Comparison of ENCODE assay signal across 19 cellular contexts in the genomic region with DNA sequence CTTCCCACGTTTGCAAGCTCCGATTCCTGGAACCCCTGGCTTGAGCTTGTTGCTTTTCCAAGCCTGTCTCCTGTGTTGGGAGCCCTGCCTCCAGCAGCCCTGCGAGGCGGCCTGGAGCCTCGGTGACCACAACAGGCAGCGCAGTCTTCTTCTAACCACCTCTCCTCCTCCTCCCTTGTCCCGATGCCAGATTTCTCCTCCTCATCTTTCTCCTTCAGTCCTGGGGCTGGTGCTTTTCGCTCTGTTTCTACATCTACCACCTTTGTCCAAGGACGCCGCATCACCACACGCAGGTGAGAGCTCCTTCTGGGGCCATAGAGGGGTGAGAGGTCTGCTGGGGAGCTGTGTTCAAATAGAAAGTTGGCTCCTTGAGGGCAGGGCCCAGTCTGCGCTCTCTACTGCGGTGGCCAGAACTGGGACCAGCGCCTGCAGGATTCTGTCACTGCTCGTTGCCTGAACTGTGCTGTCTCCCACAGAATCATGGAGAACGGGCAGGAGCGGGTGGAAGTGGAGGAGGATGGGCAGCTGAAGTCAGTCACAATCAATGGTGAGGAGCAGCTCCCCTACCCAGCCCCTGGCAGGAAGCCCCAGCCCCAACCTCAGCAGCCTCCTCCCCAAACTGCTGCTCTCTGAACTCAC. TPM values are rescaled to one million over a fixed set of nuclear protein-coding genes. Genes with fewer than 3 reads are reported as not detected.
DNase-seq lines count a peak whose midpoint lies in the region; TF ChIP-seq lines count a peak whose summit lies in the region.
"Had no signal": no experiment of that assay in that cellular context is flagged by ENCODE, and none has a peak within 500 bp of the region (broad histone marks: within the 10 kb centered on the region; RNA-seq: fewer than 3 reads in every experiment).

No MANE protein-coding gene starts in this region.

- 87 to 94% (median 90%) methylated on average over 16 to 17 of the region's 17 CpGs for WGBS in spleen, 5 donors

- no peak overlapping the region for H3K4me3 ChIP-seq in CD4-positive, alpha-beta memory T cell (ENCODE audit: low read length in 2 of 2)
- H3K4me3 ChIP-seq in spleen, result no peak overlapping the region
- H3K4me3 ChIP-seq: A549, GM12878, GM23338, heart right ventricle, tibial artery had no signal

- no peak for DNase-seq in activated CD4-positive, alpha-beta memory T cell treated with anti-CD3 and anti-CD28 coated beads, Interleukin-2, amount 10 ng/mL, durations not matched to agents 7 days and 5 days
- no peak for DNase-seq in activated CD4-positive, alpha-beta memory T cell treated with anti-CD3 and anti-CD28 coated beads for 36 hours
- peak in 1 of 5 donors; percentile 18 for DNase-seq in CD4-positive, alpha-beta memory T cell
- DNase-seq in spleen (no peak), NCI-H2081 (lab: John Stamatoyannopoulos, UW) (no peak), NCI-H510A (lab: John Stamatoyannopoulos, UW) (no peak)
- DNase-seq in activated CD4-positive, CD25-positive, alpha-beta regulatory T cell (lab: John Stamatoyannopoulos, UW), result no peak
- DNase-seq: heart right ventricle, Karpas-422, mesenchymal stem cell, NCI-H1105, tibial artery had no signal

- TF ChIP-seq CTCF in spleen (IDR thresholded peaks at IDR 0.05 in 8 of 11, conservative IDR thresholded peaks at IDR 0.05 in 3 of 11), result no peak

- no peaks in the 10 kb centered on the region for H3K9me3 Mint-ChIP-seq in activated CD4-positive, alpha-beta memory T cell treated with anti-CD3 and anti-CD28 coated beads, Interleukin-2, amount 10 ng/mL, durations not matched to agents 7 days and 5 days
- H3K9me3 Mint-ChIP-seq in activated CD4-positive, alpha-beta memory T cell treated with anti-CD3 and anti-CD28 coated beads for 36 hours, result no peaks in the 10 kb centered on the region
- no peaks in the 10 kb centered on the region for H3K9me3 Mint-ChIP-seq in CD4-positive, alpha-beta memory T cell
- H3K9me3 Mint-ChIP-seq: GM23338 had no signal

- peaks cover 34% of the 10 kb centered on the region for H3K36me3 Mint-ChIP-seq in activated CD4-positive, alpha-beta memory T cell treated with anti-CD3 and anti-CD28 coated beads, Interleukin-2, amount 10 ng/mL, durations not matched to agents 7 days and 5 days (ENCODE audit: low read depth)
- peaks cover 27% of the 10 kb centered on the region for H3K36me3 Mint-ChIP-seq in activated CD4-positive, alpha-beta memory T cell treated with anti-CD3 and anti-CD28 coated beads for 36 hours
- peaks cover 34 to 63% of the 10 kb centered on the region in 2 donors for H3K36me3 Mint-ChIP-seq in CD4-positive, alpha-beta memory T cell

- H3K27me3 ChIP-seq in CD4-positive, alpha-beta memory T cell (ENCODE audit: insufficient read depth, low read length), result no peaks in the 10 kb centered on the region
- no peaks in the 10 kb centered on the region for H3K27me3 ChIP-seq in spleen (replicated peaks in 1 of 7)
- H3K27me3 ChIP-seq: heart right ventricle, neutrophil, tibial artery had no signal

- POLR2A ChIA-PET in activated CD4-positive, alpha-beta memory T cell treated with anti-CD3 and anti-CD28 coated beads, Interleukin-2, amount 10 ng/mL, durations not matched to agents 7 days and 5 days (lab: Charles Lee), result interaction anchor here (1.4 to 8.1 kb wide), 3 partner anchors 10 to 54 kb away, joined by 3 to 131 read pairs (median 69); a partner anchor contains a TSS
- POLR2A ChIA-PET in activated CD4-positive, alpha-beta memory T cell treated with anti-CD3 and anti-CD28 coated beads for 36 hours (lab: Charles Lee), result interaction anchor here (4.0 to 6.5 kb wide), 2 partner anchors 11 to 30 kb away, joined by 13 to 85 read pairs; a partner anchor contains a TSS
- POLR2A ChIA-PET in CD4-positive, alpha-beta memory T cell (lab: Charles Lee; ENCODE audit: partially characterized antibody), result interaction anchor here (0.6 to 10.9 kb wide), 6 partner anchors 9 to 52 kb away, joined by 3 to 338 read pairs (median 38); a partner anchor contains a TSS

- H3K36me3 ChIP-seq in CD4-positive, alpha-beta memory T cell (ENCODE audit: insufficient read depth, low read length), result peaks cover 53% of the 10 kb centered on the region
- H3K36me3 ChIP-seq in spleen, result peaks cover 0 to 67% (median 49%) of the 10 kb centered on the region in 6 donors

- no peaks in the 10 kb centered on the region for H3K27me3 Mint-ChIP-seq in activated CD4-positive, alpha-beta memory T cell treated with anti-CD3 and anti-CD28 coated beads, Interleukin-2, amount 10 ng/mL, durations not matched to agents 7 days and 5 days
- H3K27me3 Mint-ChIP-seq in activated CD4-positive, alpha-beta memory T cell treated with anti-CD3 and anti-CD28 coated beads for 36 hours, result no peaks in the 10 kb centered on the region
- H3K27me3 Mint-ChIP-seq in CD4-positive, alpha-beta memory T cell, result no peaks in the 10 kb centered on the region

- peaks cover 31% of the 10 kb centered on the region for H3K4me1 ChIP-seq in CD4-positive, alpha-beta memory T cell (ENCODE audit: insufficient read depth, low read length)
- peaks cover 20 to 78% (median 43%) of the 10 kb centered on the region in 6 donors for H3K4me1 ChIP-seq in spleen

- TF ChIP-seq POLR2A in spleen (IDR thresholded peaks at IDR 0.05), result no peak

- H3K27ac ChIP-seq in CD4-positive, alpha-beta memory T cell (ENCODE audit: low read depth, low read length), result no peak overlapping the region
- peak overlapping the region; percentile 100 for H3K27ac ChIP-seq in cingulate gyrus (ENCODE audit: low read depth, low read length)
- H3K27ac ChIP-seq in spleen, result peak overlapping the region in 6 of 8 donors; percentile 20 to 58 (median 44)
- H3K27ac ChIP-seq: A549, neutrophil had no signal

- H3K4me3 Mint-ChIP-seq in activated CD4-positive, alpha-beta memory T cell treated with anti-CD3 and anti-CD28 coated beads, Interleukin-2, amount 10 ng/mL, durations not matched to agents 7 days and 5 days, result no peak overlapping the region
- no peak overlapping the region for H3K4me3 Mint-ChIP-seq in activated CD4-positive, alpha-beta memory T cell treated with anti-CD3 and anti-CD28 coated beads for 36 hours
- peak overlapping the region in 1 of 8 donors; percentile 25 for H3K4me3 Mint-ChIP-seq in CD4-positive, alpha-beta memory T cell
- H3K4me3 Mint-ChIP-seq: GM23338 had no signal

- peak overlapping the region; percentile 16 for H3K27ac Mint-ChIP-seq in activated CD4-positive, alpha-beta memory T cell treated with anti-CD3 and anti-CD28 coated beads, Interleukin-2, amount 10 ng/mL, durations not matched to agents 7 days and 5 days
- H3K27ac Mint-ChIP-seq in activated CD4-positive, alpha-beta memory T cell treated with anti-CD3 and anti-CD28 coated beads for 36 hours, result no peak overlapping the region
- peak overlapping the region in 5 of 7 donors; percentile 2 to 87 (median 57) for H3K27ac Mint-ChIP-seq in CD4-positive, alpha-beta memory T cell
- H3K27ac Mint-ChIP-seq: GM23338 had no signal

- intact Hi-C loops in activated CD4-positive, alpha-beta memory T cell treated with anti-CD3 and anti-CD28 coated beads for 36 hours (cut with micrococcal nuclease), result no loop called here
- intact Hi-C loops in CD4-positive, alpha-beta memory T cell (cut with micrococcal nuclease), result no loop called here
- intact Hi-C loops in spleen (cut with DNase I; ENCODE audit: low total_unique reads), result no loop called here

- H3K9me3 ChIP-seq in CD4-positive, alpha-beta memory T cell (ENCODE audit: control insufficient read depth in 1 of 2, low read length in 2 of 2), result no peaks in the 10 kb centered on the region
- H3K9me3 ChIP-seq in spleen, result no peaks in the 10 kb centered on the region
- H3K9me3 ChIP-seq: A549, heart right ventricle, neutrophil, tibial artery had no signal

- H3K4me1 Mint-ChIP-seq in activated CD4-positive, alpha-beta memory T cell treated with anti-CD3 and anti-CD28 coated beads, Interleukin-2, amount 10 ng/mL, durations not matched to agents 7 days and 5 days, result peaks cover 33% of the 10 kb centered on the region
- peaks cover 33% of the 10 kb centered on the region for H3K4me1 Mint-ChIP-seq in activated CD4-positive, alpha-beta memory T cell treated with anti-CD3 and anti-CD28 coated beads for 36 hours (ENCODE audit: low read depth)
- H3K4me1 Mint-ChIP-seq in CD4-positive, alpha-beta memory T cell, result peaks cover 9 to 42% (median 33%) of the 10 kb centered on the region in 4 donors

- CTCF ChIA-PET in activated CD4-positive, alpha-beta memory T cell treated with anti-CD3 and anti-CD28 coated beads, Interleukin-2, amount 10 ng/mL, durations not matched to agents 7 days and 5 days (lab: Charles Lee), result interaction anchor here (0.6 to 11.9 kb wide), 4 partner anchors 10 to 125 kb away, joined by 4 to 206 read pairs (median 18); a partner anchor contains a TSS
- CTCF ChIA-PET in activated CD4-positive, alpha-beta memory T cell treated with anti-CD3 and anti-CD28 coated beads for 36 hours (lab: Charles Lee), result interaction anchor here (0.9 to 14.1 kb wide), 3 partner anchors 10 to 16 kb away, joined by 3 to 252 read pairs (median 4); no protein-coding TSS in a partner anchor
- CTCF ChIA-PET in CD4-positive, alpha-beta memory T cell (lab: Charles Lee; ENCODE audit: partially characterized antibody), result interaction anchor here (1.0 to 14.0 kb wide), 4 partner anchors 10 to 123 kb away, joined by 3 to 208 read pairs (median 9); no protein-coding TSS in a partner anchor

RNA-seq across cellular contexts. Expression of a gene that starts 3.9 kb away (rescaled TPM):
- 10 to 100 TPM; 57.0 to 59.7 TPM for total RNA-seq in activated CD4-positive, alpha-beta memory T cell treated with anti-CD3 and anti-CD28 coated beads, Interleukin-2, amount 10 ng/mL, durations not matched to agents 7 days and 5 days
- 10 to 100 TPM; 37.3 to 39.1 TPM for total RNA-seq in activated CD4-positive, alpha-beta memory T cell treated with anti-CD3 and anti-CD28 coated beads for 36 hours
- total RNA-seq in CD4-positive, alpha-beta memory T cell, result 100 to 1,000 TPM; 110 to 117 TPM
- 1 to 10 TPM; 4.1 to 6.8 TPM for polyA plus RNA-seq in CD4-positive, alpha-beta memory T cell
- total RNA-seq in spleen, result 10 to 100 TPM; 35.0 to 64.4 (median 54.0) TPM
- 10 to 100 TPM; 31.4 to 67.2 (median 43.2) TPM for polyA plus RNA-seq in spleen

RNA-seq across cellular contexts. Expression of a gene that starts 26.1 kb away (rescaled TPM):
- under 1 TPM; 0.28 to 0.33 TPM for total RNA-seq in activated CD4-positive, alpha-beta memory T cell treated with anti-CD3 and anti-CD28 coated beads, Interleukin-2, amount 10 ng/mL, durations not matched to agents 7 days and 5 days
- total RNA-seq in activated CD4-positive, alpha-beta memory T cell treated with anti-CD3 and anti-CD28 coated beads for 36 hours, result under 1 TPM in 1 of 2 experiments, not detected in 1; 0.24 TPM
- total RNA-seq in CD4-positive, alpha-beta memory T cell, result not detected
- under 1 TPM in 1 of 2 donors, not detected in 1; 0.31 TPM for polyA plus RNA-seq in CD4-positive, alpha-beta memory T cell
- not detected for total RNA-seq in spleen
- under 1 TPM in 2 of 3 donors, not detected in 1; 0.06 to 0.12 TPM for polyA plus RNA-seq in spleen
- total RNA-seq: GM12878 had no signal
- polyA plus RNA-seq: keratinocyte had no signal

RNA-seq across cellular contexts. Expression of a gene that starts 29.3 kb away (rescaled TPM):
- 100 to 1,000 TPM; 313 to 344 TPM for total RNA-seq in activated CD4-positive, alpha-beta memory T cell treated with anti-CD3 and anti-CD28 coated beads, Interleukin-2, amount 10 ng/mL, durations not matched to agents 7 days and 5 days
- total RNA-seq in activated CD4-positive, alpha-beta memory T cell treated with anti-CD3 and anti-CD28 coated beads for 36 hours, result 100 to 1,000 TPM; 219 to 229 TPM
- total RNA-seq in CD4-positive, alpha-beta memory T cell, result 100 to 1,000 TPM; 242 to 259 TPM
- 100 to 1,000 TPM; 157 to 268 TPM for polyA plus RNA-seq in CD4-positive, alpha-beta memory T cell
- 100 to 1,000 TPM in 1 of 7 donors, 10 to 100 TPM in 6; 60.2 to 120 (median 73.4) TPM for total RNA-seq in spleen
- 10 to 100 TPM; 70.6 to 89.2 (median 73.4) TPM for polyA plus RNA-seq in spleen

RNA-seq across cellular contexts. Expression of a gene that starts 30.0 kb away (rescaled TPM):
- total RNA-seq in activated CD4-positive, alpha-beta memory T cell treated with anti-CD3 and anti-CD28 coated beads, Interleukin-2, amount 10 ng/mL, durations not matched to agents 7 days and 5 days, result not detected
- not detected for total RNA-seq in activated CD4-positive, alpha-beta memory T cell treated with anti-CD3 and anti-CD28 coated beads for 36 hours
- not detected for total RNA-seq in CD4-positive, alpha-beta memory T cell
- not detected for polyA plus RNA-seq in CD4-positive, alpha-beta memory T cell
- total RNA-seq in spleen, result not detected
- polyA plus RNA-seq in spleen, result not detected
- total RNA-seq: fibroblast of lung, GM12878, heart right ventricle had no signal
- polyA plus RNA-seq: fibroblast of lung, GM23338, heart right ventricle, keratinocyte had no signal

RNA-seq across cellular contexts. Expression of a gene that starts 37.8 kb away (rescaled TPM):
- 10 to 100 TPM; 41.6 to 42.3 TPM for total RNA-seq in activated CD4-positive, alpha-beta memory T cell treated with anti-CD3 and anti-CD28 coated beads, Interleukin-2, amount 10 ng/mL, durations not matched to agents 7 days and 5 days
- 10 to 100 TPM; 37.1 to 37.8 TPM for total RNA-seq in activated CD4-positive, alpha-beta memory T cell treated with anti-CD3 and anti-CD28 coated beads for 36 hours
- 10 to 100 TPM; 19.3 to 21.1 TPM for total RNA-seq in CD4-positive, alpha-beta memory T cell
- polyA plus RNA-seq in CD4-positive, alpha-beta memory T cell, result 10 to 100 TPM; 15.3 to 15.4 TPM
- 10 to 100 TPM; 17.0 to 30.5 (median 22.8) TPM for total RNA-seq in spleen
- polyA plus RNA-seq in spleen, result 10 to 100 TPM; 33.6 to 47.6 (median 44.2) TPM
